Comparison of ENCODE assay signal across 8 cellular contexts in genomic region chr4:169268951-169269781, GRCh38. TPM values are rescaled to one million over a fixed set of nuclear protein-coding genes. Genes with fewer than 3 reads are reported as not detected.
DNase-seq lines count a peak whose midpoint lies in the region; ATAC-seq and TF ChIP-seq lines count a peak whose summit lies in the region.

No MANE protein-coding gene starts in this region.

- H3K27me3 ChIP-seq in Caco-2 (replicated peaks; ENCODE audit: control insufficient read depth, insufficient read depth, low read length) = no peaks in the 10 kb centered on the region
- no peaks in the 10 kb centered on the region for H3K27me3 ChIP-seq in muscle layer of duodenum (ENCODE audit: low read depth, low read length)

- peak overlapping the region; percentile 95 for H3K27ac Mint-ChIP-seq in Caco-2 (ENCODE audit: unreplicated experiment)

- H3K36me3 ChIP-seq in Caco-2 (ENCODE audit: control insufficient read depth, insufficient read depth, low read length) (peaks cover 1% of the 10 kb centered on the region), muscle layer of duodenum (ENCODE audit: control insufficient read depth in 1 of 2, insufficient read depth in 2 of 2, low read length in 2 of 2) (no peaks in the 10 kb centered on the region)

- H3K9me3 Mint-ChIP-seq in Caco-2 (ENCODE audit: unreplicated experiment) = no peaks in the 10 kb centered on the region

- CTCF ChIA-PET in Caco-2 (lab: Charles Lee) = interaction anchor here (1.0 kb wide), 1 partner anchor 83 kb away, joined by 3 read pairs; no protein-coding TSS in a partner anchor

- peak overlapping the region; percentile 71 for H3K4me3 ChIP-seq in Caco-2 (ENCODE audit: low read depth, low read length)
- peak overlapping the region; percentile 94 for H3K4me3 ChIP-seq in coronary artery
- peak overlapping the region; percentile 81 to 87 for H3K4me3 ChIP-seq in muscle layer of duodenum (ENCODE audit: low read depth in 1 of 2, low read length in 2 of 2)

- H3K9me3 ChIP-seq in Caco-2 = no peaks in the 10 kb centered on the region
- no peaks in the 10 kb centered on the region for H3K9me3 ChIP-seq in muscle layer of duodenum (ENCODE audit: control insufficient read depth in 1 of 2, low read length in 2 of 2)

- DNase-seq in Caco-2 (peak; percentile 49 to 72), M059J (ENCODE audit: low read depth) (peak; percentile 80), coronary artery (ENCODE audit: low spot score) (no peak), DMS79 (lab: John Stamatoyannopoulos, UW) (no peak), GM13977 (ENCODE audit: low spot score) (no peak)

- H3K27me3 Mint-ChIP-seq in Caco-2 (ENCODE audit: insufficient read depth, unreplicated experiment) = no peaks in the 10 kb centered on the region

- TSS peak; percentile 26 for BruUV-seq in Caco-2 (replicated peaks; lab: Mats Ljungman, UMichigan)

- POLR2A ChIA-PET in Caco-2 (lab: Charles Lee) = interaction anchor here (0.5 to 2.5 kb wide), 4 partner anchors 18 to 789 kb away, joined by 4 to 13 read pairs (median 5); partner anchors contain the start of genes CBR4 and DDX60L

- no peak for TF ChIP-seq CTCF in Caco-2 (IDR thresholded peaks at IDR 0.05; ENCODE audit: insufficient read depth in 1 of 2, low read depth in 1 of 2, low read length in 1 of 2, severe bottlenecking in 1 of 2, unreplicated experiment in 1 of 2)
- TF ChIP-seq CTCF in coronary artery (IDR thresholded peaks at IDR 0.05) = no peak
- no peak for TF ChIP-seq CTCF in GM13977 (IDR thresholded peaks at IDR 0.05; ENCODE audit: extremely low read depth, insufficient read depth, missing control alignments)

- H3K4me1 ChIP-seq in Caco-2 = peaks cover 47% of the 10 kb centered on the region
- peaks cover 8 to 18% of the 10 kb centered on the region in 2 donors for H3K4me1 ChIP-seq in muscle layer of duodenum (ENCODE audit: control insufficient read depth in 1 of 2, insufficient read depth in 2 of 2, low read length in 2 of 2)

- H3K27ac ChIP-seq in coronary artery (peak overlapping the region; percentile 96 to 98), muscle layer of duodenum (ENCODE audit: low read length) (peak overlapping the region; percentile 84)

- intact Hi-C loops in Caco-2 (cut with micrococcal nuclease; ENCODE audit: unreplicated experiment) = loop anchor here (1.0 to 5.0 kb wide), 3 partner anchors 18 to 258 kb away; partner anchors contain the start of gene CBR4

- in situ Hi-C loops in GM13977 (cut with MboI; ENCODE audit: low pct_unique_long_range_greater_than_20kb, low sequenced_read_pairs, unreplicated experiment) = no loop called here

- H3K4me3 Mint-ChIP-seq in Caco-2 (ENCODE audit: unreplicated experiment) = peak overlapping the region; percentile 96

- no peak for ATAC-seq in GM19023 (IDR thresholded peaks at IDR 0.05; ENCODE audit: unreplicated experiment)
- ATAC-seq in GM21737 (IDR thresholded peaks at IDR 0.05; ENCODE audit: unreplicated experiment) = no peak

- peaks cover 40% of the 10 kb centered on the region for H3K4me1 Mint-ChIP-seq in Caco-2 (ENCODE audit: low read depth, unreplicated experiment)

- peaks cover 56% of the 10 kb centered on the region for H3K36me3 Mint-ChIP-seq in Caco-2 (ENCODE audit: insufficient read depth, unreplicated experiment)

RNA-seq across cellular contexts. Expression of gene SH3RF1, which starts 1.6 kb away (rescaled TPM):
- 25.1 and 28.1 TPM in 2 replicates for total RNA-seq in Caco-2 (2022)
- 5.0 and 7.9 TPM in 2 replicates for total RNA-seq in M059J (2014; rRNA removed; shearing (Covaris generic))

Comparison
In these comparisons a context has a peak if more than half of its experiments do, and no peak if none do; other contexts are left out.
1. DNase-seq: peak in Caco-2 (2 of 2) and M059J (single experiment); none in coronary artery (single experiment), DMS79 (single experiment) and GM13977 (single experiment).
2. Peak in every context shown above with its lines, with median percentiles within 50 percentile points of each other: H3K4me3 ChIP-seq.